In genomic region chr1:36342426-36343185, GRCh38 we compare ENCODE assay signal across 8 cellular contexts. TPM values are rescaled to one million over a fixed set of nuclear protein-coding genes. Genes with fewer than 3 reads are reported as not detected.
A peak's percentile ranks its signal among the peaks of the same experiment; 100 is the strongest.
DNase-seq lines count a peak whose midpoint lies in the region; ATAC-seq and TF ChIP-seq lines count a peak whose summit lies in the region.

No MANE protein-coding gene starts in this region.

- no peaks in the 10 kb centered on the region for H3K9me3 ChIP-seq in BE2C
- H3K9me3 ChIP-seq in T-helper 17 cell (ENCODE audit: control insufficient read depth, low read length, poor library complexity, severe bottlenecking): no peaks in the 10 kb centered on the region

- intact Hi-C loops in MCF 10A (cut with micrococcal nuclease): loop anchor here (1.0 kb wide), 2 partner anchors 27 to 79 kb away; no protein-coding TSS in a partner anchor

- POLR2A ChIA-PET in MCF 10A (lab: Yijun Ruan, JAX): interaction anchor here (0.5 to 1.1 kb wide), 4 partner anchors 10 to 55 kb away, joined by 3 to 5 read pairs (median 3); no protein-coding TSS in a partner anchor

- peaks cover 7% of the 10 kb centered on the region for H3K36me3 Mint-ChIP-seq in T-helper 17 cell (ENCODE audit: low read depth)
- peaks cover 16% of the 10 kb centered on the region for H3K36me3 Mint-ChIP-seq in MCF 10A (ENCODE audit: insufficient read depth, unreplicated experiment)
- H3K36me3 Mint-ChIP-seq in stimulated activated memory B cell treated with anti-CD40 and anti-IgM and Interleukin-4, amounts not matched to agents 10 μg/mL and 1 μg/mL and 100 μg/mL, for 72 hours: peaks cover 56% of the 10 kb centered on the region

- TF ChIP-seq CTCF in BE2C (IDR thresholded peaks at IDR 0.05; ENCODE audit: low read depth, low read length) (peak; percentile 62), HFF-Myc (IDR thresholded peaks at IDR 0.05; ENCODE audit: low read depth, low read length, missing control alignments) (peak; percentile 81), MCF 10A (IDR thresholded peaks at IDR 0.05; ENCODE audit: unreplicated experiment) (peak; percentile 78)

- no peaks in the 10 kb centered on the region for H3K27me3 ChIP-seq in BE2C

- no peak overlapping the region for H3K4me3 Mint-ChIP-seq in T-helper 17 cell
- no peak overlapping the region for H3K4me3 Mint-ChIP-seq in MCF 10A (ENCODE audit: unreplicated experiment)
- H3K4me3 Mint-ChIP-seq in stimulated activated memory B cell treated with anti-CD40 and anti-IgM and Interleukin-4, amounts not matched to agents 10 μg/mL and 1 μg/mL and 100 μg/mL, for 72 hours: no peak overlapping the region

- CTCF ChIA-PET in MCF 10A (lab: Yijun Ruan, JAX): interaction anchor here (0.5 to 9.6 kb wide), 35 partner anchors 9 to 1408 kb away, joined by 3 to 118 read pairs (median 4); partner anchors contain the start of genes LSM10, OSCP1, SH3D21 and STK40

- no peaks in the 10 kb centered on the region for H3K36me3 ChIP-seq in BE2C

- no TSS peak for BruUV-seq in MCF 10A (replicated peaks; lab: Mats Ljungman, UMichigan)

- peaks cover 26% of the 10 kb centered on the region for H3K4me1 Mint-ChIP-seq in T-helper 17 cell
- H3K4me1 Mint-ChIP-seq in MCF 10A (ENCODE audit: insufficient read depth, unreplicated experiment): peaks cover 8% of the 10 kb centered on the region
- peaks cover 7% of the 10 kb centered on the region for H3K4me1 Mint-ChIP-seq in stimulated activated memory B cell treated with anti-CD40 and anti-IgM and Interleukin-4, amounts not matched to agents 10 μg/mL and 1 μg/mL and 100 μg/mL, for 72 hours

- H3K27me3 Mint-ChIP-seq in T-helper 17 cell (no peaks in the 10 kb centered on the region), MCF 10A (ENCODE audit: insufficient read depth, unreplicated experiment) (no peaks in the 10 kb centered on the region)
- H3K27me3 Mint-ChIP-seq in stimulated activated memory B cell treated with anti-CD40 and anti-IgM and Interleukin-4, amounts not matched to agents 10 μg/mL and 1 μg/mL and 100 μg/mL, for 72 hours: no peaks in the 10 kb centered on the region

- peak; percentile 57 for DNase-seq in BE2C
- DNase-seq in HFF-Myc (ENCODE audit: extremely low read depth, low read depth): no peak
- peak; percentile 40 to 59 (median 42) for DNase-seq in T-helper 17 cell
- peak; percentile 74 for DNase-seq in MCF 10A (ENCODE audit: unreplicated experiment)
- DNase-seq in left lobe of liver (ENCODE audit: low spot score): no peak
- DNase-seq in H4 (ENCODE audit: low spot score): no peak

- H3K4me3 ChIP-seq in BE2C (ENCODE audit: low read depth, low read length): no peak overlapping the region
- no peak overlapping the region for H3K4me3 ChIP-seq in HFF-Myc (replicated peaks; ENCODE audit: low read depth, low read length)

- no peaks in the 10 kb centered on the region for H3K4me1 ChIP-seq in BE2C

- ATAC-seq in T-helper 17 cell (peak; percentile 89), left lobe of liver (peak; percentile 68), HG03460 (IDR thresholded peaks at IDR 0.05; ENCODE audit: unreplicated experiment) (no peak)
- peak; percentile 71 for ATAC-seq in stimulated activated memory B cell treated with anti-CD40 and anti-IgM and Interleukin-4, amounts not matched to agents 10 μg/mL and 1 μg/mL and 100 μg/mL, for 72 hours

- H3K27ac Mint-ChIP-seq in T-helper 17 cell: peak overlapping the region; percentile 19
- peak overlapping the region; percentile 19 for H3K27ac Mint-ChIP-seq in MCF 10A (ENCODE audit: low read depth, unreplicated experiment)
- H3K27ac Mint-ChIP-seq in stimulated activated memory B cell treated with anti-CD40 and anti-IgM and Interleukin-4, amounts not matched to agents 10 μg/mL and 1 μg/mL and 100 μg/mL, for 72 hours: no peak overlapping the region

- H3K9me3 Mint-ChIP-seq in MCF 10A (ENCODE audit: unreplicated experiment): no peaks in the 10 kb centered on the region
- H3K9me3 Mint-ChIP-seq in stimulated activated memory B cell treated with anti-CD40 and anti-IgM and Interleukin-4, amounts not matched to agents 10 μg/mL and 1 μg/mL and 100 μg/mL, for 72 hours: no peaks in the 10 kb centered on the region

RNA-seq across cellular contexts. Expression of gene EVA1B, which starts 19.2 kb away (rescaled TPM):
- polyA plus RNA-seq in BE2C (2012; ENCODE audit: insufficient read depth, insufficient read length, low read depth): 6.5 TPM
- total RNA-seq in T-helper 17 cell (10 to 100 TPM in 1 of 2 donors, 1 to 10 TPM in 1; 6.2 to 10.8 TPM), MCF 10A (2022) (4.8 and 5.7 TPM in 2 replicates), left lobe of liver (4.8 TPM)
- total RNA-seq in H4 (2014; rRNA removed; shearing (Covaris generic)): 2.5 and 4.2 TPM in 2 replicates

RNA-seq across cellular contexts. Expression of gene SH3D21, which starts 36.4 kb away (rescaled TPM):
- polyA plus RNA-seq in BE2C (2012; ENCODE audit: insufficient read depth, insufficient read length, low read depth): 1.9 TPM
- total RNA-seq in T-helper 17 cell (1 to 10 TPM; 1.4 to 1.9 TPM), MCF 10A (2022) (3.2 and 3.3 TPM in 2 replicates), left lobe of liver (1.5 TPM)
- 0.06 TPM in 1 of 2 replicates, not detected in the other for total RNA-seq in H4 (2014; rRNA removed; shearing (Covaris generic))

RNA-seq across cellular contexts. Expression of gene STK40, which starts 43.1 kb away (rescaled TPM):
- 49.4 TPM for polyA plus RNA-seq in BE2C (2012; ENCODE audit: insufficient read depth, insufficient read length, low read depth)
- total RNA-seq in T-helper 17 cell (10 to 100 TPM; 32.9 to 49.8 TPM), MCF 10A (2022) (44.0 and 47.4 TPM in 2 replicates), left lobe of liver (31.6 TPM)
- 25.1 and 25.3 TPM in 2 replicates for total RNA-seq in H4 (2014; rRNA removed; shearing (Covaris generic))

RNA-seq across cellular contexts. Expression of gene LSM10, which starts 55.1 kb away (rescaled TPM):
- 119 TPM for polyA plus RNA-seq in BE2C (2012; ENCODE audit: insufficient read depth, insufficient read length, low read depth)
- total RNA-seq in T-helper 17 cell (10 to 100 TPM; 26.4 to 31.1 TPM), MCF 10A (2022) (42.3 and 49.8 TPM in 2 replicates), left lobe of liver (20.9 TPM)
- 3.1 and 7.1 TPM in 2 replicates for total RNA-seq in H4 (2014; rRNA removed; shearing (Covaris generic))

Comparison
In these comparisons a context has a peak if more than half of its experiments do, and no peak if none do; other contexts are left out.
1. DNase-seq: peak in BE2C (single experiment), T-helper 17 cell (3 of 3) and MCF 10A (single experiment); none in HFF-Myc (single experiment), left lobe of liver (single experiment) and H4 (single experiment).
2. Peak in every context shown above with its lines, with median percentiles within 50 percentile points of each other: CTCF ChIP-seq.